8 cellular contexts compared by ENCODE assay signal in the genomic region with DNA sequence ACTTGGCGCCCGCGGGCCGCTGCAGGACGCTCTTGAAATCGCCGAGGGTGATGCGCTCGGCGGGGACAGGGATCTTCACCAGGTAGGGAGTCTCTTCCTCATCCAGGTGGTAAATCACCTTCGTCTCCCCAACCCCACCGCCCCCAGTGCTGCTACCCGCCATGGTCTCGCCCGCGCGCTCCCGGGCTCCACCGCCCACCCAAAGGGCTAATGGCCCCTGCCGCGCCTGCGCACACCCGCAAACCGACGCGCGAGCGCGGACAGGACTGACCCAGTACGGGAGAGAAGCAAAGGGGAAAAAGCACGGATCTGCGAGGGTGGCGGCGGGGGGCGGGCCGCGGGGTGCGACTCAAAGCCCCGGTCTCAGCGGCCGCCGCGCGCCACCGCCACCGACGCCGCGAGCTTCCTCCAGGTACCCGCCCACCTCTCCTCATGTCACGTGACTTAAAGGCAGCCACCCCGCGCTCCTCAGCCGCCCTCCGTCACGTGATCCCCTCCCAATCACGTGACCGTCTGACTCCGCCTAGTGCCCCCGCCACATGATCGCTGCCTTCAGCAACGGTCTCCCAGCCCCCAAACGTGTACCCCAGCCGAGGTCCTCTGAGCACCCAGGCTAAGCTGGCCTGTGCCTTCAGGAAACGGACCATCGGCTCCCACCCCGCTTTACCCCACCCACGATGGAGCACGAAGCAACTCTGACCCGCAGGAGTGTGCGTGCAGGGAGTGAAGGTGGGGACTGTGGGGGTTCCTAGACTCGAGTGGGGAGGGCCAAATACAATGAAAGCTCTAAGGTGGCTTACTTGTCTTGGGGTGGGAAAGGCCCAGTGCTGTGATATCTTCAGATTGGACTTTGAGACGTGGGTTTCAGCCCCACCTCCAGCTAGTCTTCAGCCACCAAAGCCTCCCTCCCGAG. TPM values are rescaled to one million over a fixed set of nuclear protein-coding genes. Genes with fewer than 3 reads are reported as not detected.
DNase-seq lines count a peak whose midpoint lies in the region; ATAC-seq and TF ChIP-seq lines count a peak whose summit lies in the region.

A gene (minus strand): TSS at position 418 of the 913 bp plus-strand sequence. CDS start 255 bp downstream, at position 163.

- no peak for TF ChIP-seq CTCF in C4-2B (conservative IDR thresholded peaks at IDR 0.05)
- no peak for TF ChIP-seq CTCF in HL-60 (IDR thresholded peaks at IDR 0.05; ENCODE audit: insufficient read depth, low read length)

- CTCF ChIA-PET in activated CD8-positive, alpha-beta memory T cell treated with anti-CD3 and anti-CD28 coated beads for 36 hours (lab: Charles Lee) = interaction anchor here (0.6 to 1.6 kb wide), 5 partner anchors 9 to 94 kb away, joined by 3 to 7 read pairs (median 4); a partner anchor contains a TSS

- POLR2A ChIA-PET in activated CD8-positive, alpha-beta memory T cell treated with anti-CD3 and anti-CD28 coated beads for 36 hours (lab: Charles Lee) = interaction anchor here (1.1 to 1.7 kb wide), 3 partner anchors 12 to 15 kb away, joined by 4 to 11 read pairs (median 5); a partner anchor contains a TSS

- peak; percentile 82 to 87 for DNase-seq in HL-60 (ENCODE audit: low read depth in 1 of 2, low spot score in 1 of 2)
- DNase-seq in NOMO-1 (lab: John Stamatoyannopoulos, UW; ENCODE audit: unreplicated experiment in 2 of 2) = peak; percentile 93 to 96
- peak; percentile 90 for DNase-seq in effector CD8-positive, alpha-beta T cell (lab: John Stamatoyannopoulos, UW)
- DNase-seq in lung microvascular endothelial cell (ENCODE audit: low read depth in 2 of 2) = peak; percentile 97
- DNase-seq in stimulated activated CD4-positive, alpha-beta T cell treated with anti-CD3 and anti-CD28 coated beads, TNF-alpha, amount 100 ng/mL, for 4 hours (ENCODE audit: low read depth in 3 of 3) = peak; percentile 92

- H3K4me3 ChIP-seq in HL-60 (replicated peaks; ENCODE audit: insufficient read depth, low read length) = peak within 1 kb of the TSS; percentile 68

- peak within 1 kb of the TSS; percentile 89 for H3K27ac ChIP-seq in C4-2B
- peak within 1 kb of the TSS; percentile 82 for H3K27ac ChIP-seq in HL-60 (replicated peaks)

- no peaks in the 10 kb centered on the region for H3K27me3 ChIP-seq in HL-60 (ENCODE audit: insufficient read depth, poor library complexity, severe bottlenecking)

- ATAC-seq in GM19438 (IDR thresholded peaks at IDR 0.05; ENCODE audit: low read depth, unreplicated experiment) = peak; percentile 53

RNA-seq across cellular contexts. Expression of the gene that starts here (rescaled TPM):
- 10 to 100 TPM; 64.4 to 68.9 TPM for total RNA-seq in activated CD8-positive, alpha-beta memory T cell treated with anti-CD3 and anti-CD28 coated beads for 36 hours
- 25.1 and 31.9 TPM in 2 replicates for total RNA-seq in lung microvascular endothelial cell

Comparison
In these comparisons a context has a peak if more than half of its experiments do, and no peak if none do; other contexts are left out.
1. Peak in every context shown above with its lines: DNase-seq, ATAC-seq, H3K4me3 ChIP-seq and H3K27ac ChIP-seq.